ENCODE assay signal across 18 cellular contexts in genomic region chr12:47997321-47997720, GRCh38. TPM values are rescaled to one million over a fixed set of nuclear protein-coding genes. Genes with fewer than 3 reads are reported as not detected.
A peak's percentile ranks its signal among the peaks of the same experiment; 100 is the strongest.
DNase-seq lines count a peak whose midpoint lies in the region; ATAC-seq and TF ChIP-seq lines count a peak whose summit lies in the region.
"Had no signal": no experiment of that assay in that cellular context is flagged by ENCODE, and none has a peak within 500 bp of the region (broad histone marks: within the 10 kb centered on the region; RNA-seq: fewer than 3 reads in every experiment).

No MANE protein-coding gene starts in this region.

- H3K27ac ChIP-seq in C4-2B, result peak overlapping the region; percentile 54
- no peak overlapping the region for H3K27ac ChIP-seq in epithelial cell of prostate
- no peak overlapping the region for H3K27ac ChIP-seq in transverse colon
- H3K27ac ChIP-seq: SJCRH30 had no signal

- TF ChIP-seq CTCF in C4-2B (conservative IDR thresholded peaks at IDR 0.05) (no peak), mucosa of descending colon (IDR thresholded peaks at IDR 0.05) (no peak), transverse colon (IDR thresholded peaks at IDR 0.05) (no peak)

- WGBS in transverse colon (ENCODE audit: low coverage in 1 of 2), 2 donors, result 46 to 69% methylated on average over 2 to 3 of the region's 3 CpGs

- H3K4me3 ChIP-seq in mucosa of descending colon, result no peak overlapping the region
- H3K4me3 ChIP-seq in transverse colon, result no peak overlapping the region
- H3K4me3 ChIP-seq: K562, SJCRH30 had no signal

- intact Hi-C loops in mucosa of descending colon (cut with DNase I, micrococcal nuclease) (no loop called here), transverse colon (cut with DNase I; ENCODE audit: low total_unique reads) (no loop called here)

- DNase-seq in ELF-1 (ENCODE audit: low read depth, low spot score), result peak; percentile 25
- DNase-seq in epithelial cell of prostate (ENCODE audit: low read depth, low spot score), result peak; percentile 8
- peak in 2 of 3 donors; percentile 23 to 31 for DNase-seq in mucosa of descending colon
- no peak for DNase-seq in transverse colon
- DNase-seq: C1 segment of cervical spinal cord, DMS79 treated with DMSO at 0.1 percent for 48 hours, MV-4-11, NCI-H1436, NCI-H2029, NCI-H2171, NCI-H526 treated with DMSO at 0.1 percent for 48 hours, OCI-M1, RPMI8226, SJCRH30 had no signal

- TF ChIP-seq POLR2A in transverse colon (IDR thresholded peaks at IDR 0.05), result no peak

- TF ChIP-seq EP300 in transverse colon (IDR thresholded peaks at IDR 0.05; ENCODE audit: low read depth), result no peak

- H3K27me3 ChIP-seq in transverse colon, result peaks cover 54% of the 10 kb centered on the region
- H3K27me3 ChIP-seq: SJCRH30 had no signal

- ATAC-seq in mucosa of descending colon (no peak), HG02840 (IDR thresholded peaks at IDR 0.05; ENCODE audit: low FRiP score, unreplicated experiment) (no peak), HG02588 (IDR thresholded peaks at IDR 0.05; ENCODE audit: unreplicated experiment) (no peak)
- ATAC-seq: K562 had no signal

- H3K9me3 ChIP-seq in mucosa of descending colon, result no peaks in the 10 kb centered on the region
- no peaks in the 10 kb centered on the region for H3K9me3 ChIP-seq in transverse colon
- H3K9me3 ChIP-seq: SJCRH30 had no signal

- in situ Hi-C loops in transverse colon (cut with MboI; ENCODE audit: low pct_ligation_motif_present in 1 of 4, low pct_unique_long_range_greater_than_20kb in 1 of 4, low sequenced_read_pairs in 3 of 4), result no loop called here

- H3K4me1 ChIP-seq in mucosa of descending colon (ENCODE audit: low read depth), result peaks cover 17% of the 10 kb centered on the region
- peaks cover 6 to 25% (median 16%) of the 10 kb centered on the region in 4 donors for H3K4me1 ChIP-seq in transverse colon
- H3K4me1 ChIP-seq: SJCRH30 had no signal

- H3K36me3 ChIP-seq in mucosa of descending colon (ENCODE audit: low read depth) (no peaks in the 10 kb centered on the region), transverse colon (no peaks in the 10 kb centered on the region)

RNA-seq across cellular contexts. Expression of gene COL2A1, which starts 7.0 kb away (rescaled TPM):
- total RNA-seq in mucosa of descending colon, result 1 to 10 TPM in 2 of 3 donors, under 1 TPM in 1; 0.19 to 1.5 (median 1.2) TPM
- total RNA-seq in transverse colon, result 1 to 10 TPM in 2 of 4 donors, under 1 TPM in 2; 0.16 to 4.2 (median 1.9) TPM
- total RNA-seq: K562 had no signal

RNA-seq across cellular contexts. Expression of gene TMEM106C, which starts 33.9 kb away (rescaled TPM):
- total RNA-seq in mucosa of descending colon (100 to 1,000 TPM in 2 of 3 donors, 10 to 100 TPM in 1; 93.9 to 208 (median 183) TPM), transverse colon (100 to 1,000 TPM in 2 of 4 donors, 10 to 100 TPM in 2; 51.9 to 258 (median 113) TPM)
